In genomic region chr9:127535396-127535795, GRCh38 we compare ENCODE assay signal across 21 cellular contexts.
DNase-seq lines count a peak whose midpoint lies in the region; ATAC-seq and TF ChIP-seq lines count a peak whose summit lies in the region.
"Had no signal": no experiment of that assay in that cellular context is flagged by ENCODE, and none has a peak within 500 bp of the region (broad histone marks: within the 10 kb centered on the region; RNA-seq: fewer than 3 reads in every experiment).

No MANE protein-coding gene starts in this region.

- H3K27me3 Mint-ChIP-seq in activated CD8-positive, alpha-beta T cell treated with anti-CD3 and anti-CD28 coated beads, Interleukin-2, amount 10 ng/mL, durations not matched to agents 7 days and 5 days (ENCODE audit: low read depth) = no peaks in the 10 kb centered on the region
- H3K27me3 Mint-ChIP-seq in activated CD8-positive, alpha-beta T cell treated with anti-CD3 and anti-CD28 coated beads for 36 hours = no peaks in the 10 kb centered on the region
- H3K27me3 Mint-ChIP-seq in central memory CD8-positive, alpha-beta T cell = no peaks in the 10 kb centered on the region
- H3K27me3 Mint-ChIP-seq: CD8-positive, alpha-beta memory T cell had no signal

- peak overlapping the region; percentile 33 for H3K18ac ChIP-seq in neuronal stem cell (ENCODE audit: low read length)

- peaks cover 6% of the 10 kb centered on the region for H3K79me1 ChIP-seq in neuronal stem cell (ENCODE audit: low read depth, low read length)

- H3K14ac ChIP-seq in neuronal stem cell (ENCODE audit: low read length) = peak overlapping the region; percentile 31

- no peak overlapping the region for H3K4me3 Mint-ChIP-seq in activated CD8-positive, alpha-beta T cell treated with anti-CD3 and anti-CD28 coated beads, Interleukin-2, amount 10 ng/mL, durations not matched to agents 7 days and 5 days
- no peak overlapping the region for H3K4me3 Mint-ChIP-seq in activated CD8-positive, alpha-beta T cell treated with anti-CD3 and anti-CD28 coated beads for 36 hours
- no peak overlapping the region for H3K4me3 Mint-ChIP-seq in central memory CD8-positive, alpha-beta T cell
- H3K4me3 Mint-ChIP-seq: CD8-positive, alpha-beta memory T cell; stimulated activated memory B cell treated with anti-CD40 and anti-IgM and Interleukin-4, amounts not matched to agents 10 μg/mL and 1 μg/mL and 100 μg/mL, for 72 hours had no signal

- CTCF ChIA-PET in activated CD8-positive, alpha-beta T cell treated with anti-CD3 and anti-CD28 coated beads, Interleukin-2, amount 10 ng/mL, durations not matched to agents 7 days and 5 days (lab: Charles Lee) = interaction anchor here (1.0 kb wide), 1 partner anchor 12 kb away, joined by 3 read pairs; no protein-coding TSS in a partner anchor
- CTCF ChIA-PET in activated CD8-positive, alpha-beta T cell treated with anti-CD3 and anti-CD28 coated beads for 36 hours (lab: Charles Lee) = interaction anchor here (1.3 to 3.2 kb wide), 3 partner anchors 8 to 54 kb away, joined by 3 to 15 read pairs (median 4); no protein-coding TSS in a partner anchor

- peaks cover 12% of the 10 kb centered on the region for H3K36me3 Mint-ChIP-seq in activated CD8-positive, alpha-beta T cell treated with anti-CD3 and anti-CD28 coated beads, Interleukin-2, amount 10 ng/mL, durations not matched to agents 7 days and 5 days (ENCODE audit: low read depth)
- H3K36me3 Mint-ChIP-seq in activated CD8-positive, alpha-beta T cell treated with anti-CD3 and anti-CD28 coated beads for 36 hours (ENCODE audit: low read depth) = no peaks in the 10 kb centered on the region
- no peaks in the 10 kb centered on the region for H3K36me3 Mint-ChIP-seq in central memory CD8-positive, alpha-beta T cell (ENCODE audit: insufficient read depth)
- H3K36me3 Mint-ChIP-seq: stimulated activated memory B cell treated with anti-CD40 and anti-IgM and Interleukin-4, amounts not matched to agents 10 μg/mL and 1 μg/mL and 100 μg/mL, for 72 hours had no signal

- no peak for DNase-seq in activated CD8-positive, alpha-beta T cell treated with anti-CD3 and anti-CD28 coated beads, Interleukin-2, amount 10 ng/mL, durations not matched to agents 7 days and 5 days
- no peak for DNase-seq in activated CD8-positive, alpha-beta T cell treated with anti-CD3 and anti-CD28 coated beads for 36 hours
- DNase-seq in central memory CD8-positive, alpha-beta T cell (ENCODE audit: low spot score in 2 of 2) = no peak
- DNase-seq in neuronal stem cell (ENCODE audit: low spot score) (no peak), tibial artery (no peak), H7 (no peak), superior temporal gyrus (ENCODE audit: extremely low spot score) (no peak), GF-D8 (lab: John Stamatoyannopoulos, UW) (no peak)
- DNase-seq: activated CD4-positive, alpha-beta T cell treated with anti-CD3 and anti-CD28 coated beads, Interleukin-2, amount 50 U/mL, for 48 hours; activated gamma-delta T cell treated with Interleukin-2 at 50 U/mL for 16 hours; CD8-positive, alpha-beta memory T cell; NCI-H1930; NCI-H774; SHP77 treated with DMSO at 0.1 percent for 48 hours; stimulated activated CD4-positive, alpha-beta T cell treated with anti-CD3 and anti-CD28 coated beads, Interleukin-4, amount 100 ng/mL, for 24 hours; T1000 had no signal

- H3K4me1 ChIP-seq in neuronal stem cell (ENCODE audit: control insufficient read depth in 2 of 2, insufficient read depth in 1 of 2, low read depth in 1 of 2, low read length in 2 of 2) (peaks cover 0 to 2% of the 10 kb centered on the region in 2 donors), tibial artery (peaks cover 8 to 74% (median 53%) of the 10 kb centered on the region in 4 donors)
- H3K4me1 ChIP-seq: psoas muscle had no signal

- H4K91ac ChIP-seq in neuronal stem cell (ENCODE audit: low read depth, low read length, poor library complexity) = no peak overlapping the region

- H2BK120ac ChIP-seq in neuronal stem cell (ENCODE audit: low read depth, low read length) = no peak overlapping the region

- H2AK5ac ChIP-seq in neuronal stem cell (ENCODE audit: low read depth, low read length) = peak overlapping the region; percentile 58

- no CpG with 5 or more reads among the region's 6 CpGs for WGBS in neuronal stem cell (ENCODE audit: extremely low coverage in 2 of 2, insufficient read length in 2 of 2, insufficient replicate concordance in 1 of 2), 2 donors

- H2BK15ac ChIP-seq in neuronal stem cell (ENCODE audit: low read length) = no peak overlapping the region

- H2AFZ ChIP-seq in neuronal stem cell (ENCODE audit: low read length) = no peak overlapping the region

- H3K4me1 Mint-ChIP-seq in activated CD8-positive, alpha-beta T cell treated with anti-CD3 and anti-CD28 coated beads, Interleukin-2, amount 10 ng/mL, durations not matched to agents 7 days and 5 days (ENCODE audit: low read depth) = peaks cover 9% of the 10 kb centered on the region
- no peaks in the 10 kb centered on the region for H3K4me1 Mint-ChIP-seq in activated CD8-positive, alpha-beta T cell treated with anti-CD3 and anti-CD28 coated beads for 36 hours (ENCODE audit: low read depth)
- no peaks in the 10 kb centered on the region for H3K4me1 Mint-ChIP-seq in central memory CD8-positive, alpha-beta T cell
- H3K4me1 Mint-ChIP-seq: stimulated activated memory B cell treated with anti-CD40 and anti-IgM and Interleukin-4, amounts not matched to agents 10 μg/mL and 1 μg/mL and 100 μg/mL, for 72 hours had no signal

- peak overlapping the region; percentile 30 for H2BK12ac ChIP-seq in neuronal stem cell (ENCODE audit: low read length)

- peak overlapping the region; percentile 46 for H3K27ac Mint-ChIP-seq in activated CD8-positive, alpha-beta T cell treated with anti-CD3 and anti-CD28 coated beads, Interleukin-2, amount 10 ng/mL, durations not matched to agents 7 days and 5 days
- no peak overlapping the region for H3K27ac Mint-ChIP-seq in activated CD8-positive, alpha-beta T cell treated with anti-CD3 and anti-CD28 coated beads for 36 hours
- H3K27ac Mint-ChIP-seq in central memory CD8-positive, alpha-beta T cell (ENCODE audit: low read depth) = peak overlapping the region; percentile 44
- H3K27ac Mint-ChIP-seq: stimulated activated memory B cell treated with anti-CD40 and anti-IgM and Interleukin-4, amounts not matched to agents 10 μg/mL and 1 μg/mL and 100 μg/mL, for 72 hours had no signal

- no peak overlapping the region for H3K4me2 ChIP-seq in neuronal stem cell (ENCODE audit: insufficient read depth, low read length, poor library complexity, severe bottlenecking)

- H3K9me3 Mint-ChIP-seq in activated CD8-positive, alpha-beta T cell treated with anti-CD3 and anti-CD28 coated beads, Interleukin-2, amount 10 ng/mL, durations not matched to agents 7 days and 5 days (ENCODE audit: insufficient read depth) = no peaks in the 10 kb centered on the region
- H3K9me3 Mint-ChIP-seq in activated CD8-positive, alpha-beta T cell treated with anti-CD3 and anti-CD28 coated beads for 36 hours = no peaks in the 10 kb centered on the region
- no peaks in the 10 kb centered on the region for H3K9me3 Mint-ChIP-seq in central memory CD8-positive, alpha-beta T cell
- H3K9me3 Mint-ChIP-seq: CD8-positive, alpha-beta memory T cell; stimulated activated memory B cell treated with anti-CD40 and anti-IgM and Interleukin-4, amounts not matched to agents 10 μg/mL and 1 μg/mL and 100 μg/mL, for 72 hours had no signal

- no peak for ATAC-seq in activated CD8-positive, alpha-beta T cell treated with anti-CD3 and anti-CD28 coated beads, Interleukin-2, amount 10 ng/mL, durations not matched to agents 7 days and 5 days
- no peak for ATAC-seq in activated CD8-positive, alpha-beta T cell treated with anti-CD3 and anti-CD28 coated beads for 36 hours
- ATAC-seq in central memory CD8-positive, alpha-beta T cell (replicated peaks; ENCODE audit: extremely low read depth, poor library complexity, severe bottlenecking) = no peak
- ATAC-seq: mucosa of descending colon; psoas muscle; stimulated activated memory B cell treated with anti-CD40 and anti-IgM and Interleukin-4, amounts not matched to agents 10 μg/mL and 1 μg/mL and 100 μg/mL, for 72 hours had no signal

- intact Hi-C loops in activated CD8-positive, alpha-beta T cell treated with anti-CD3 and anti-CD28 coated beads for 36 hours (cut with micrococcal nuclease) = no loop called here
- intact Hi-C loops in tibial artery (cut with DNase I; ENCODE audit: low total_unique reads) = no loop called here

- no peak overlapping the region for H3K9ac ChIP-seq in neuronal stem cell (ENCODE audit: low read depth, low read length, poor library complexity)

- no peaks in the 10 kb centered on the region for H3K9me3 ChIP-seq in neuronal stem cell (replicated peaks in 1 of 2; ENCODE audit: control insufficient read depth in 2 of 2, insufficient read depth in 1 of 2, low read depth in 1 of 2, low read length in 2 of 2)
- H3K9me3 ChIP-seq in tibial artery = no peaks in the 10 kb centered on the region
- H3K9me3 ChIP-seq: mucosa of descending colon, psoas muscle had no signal

- H3K4me3 ChIP-seq in neuronal stem cell (ENCODE audit: low read length in 2 of 2) (no peak overlapping the region), tibial artery (no peak overlapping the region), H7 (ENCODE audit: insufficient read depth, low read depth, low read length) (no peak overlapping the region)
- H3K4me3 ChIP-seq: mucosa of descending colon, psoas muscle had no signal

- H3K27ac ChIP-seq in neuronal stem cell (replicated peaks; ENCODE audit: low read length) (no peak overlapping the region), tibial artery (peak overlapping the region; percentile 56 to 77)
- H3K27ac ChIP-seq: 22Rv1, HL-60, psoas muscle had no signal

- H3K36me3 ChIP-seq in neuronal stem cell (replicated peaks in 1 of 2; ENCODE audit: control insufficient read depth in 2 of 2, insufficient read depth in 2 of 2, low read length in 2 of 2) (no peaks in the 10 kb centered on the region), tibial artery (peaks cover 0 to 29% (median 0%) of the 10 kb centered on the region in 3 donors), H7 (replicated peaks; ENCODE audit: control insufficient read depth, insufficient read depth, low read length) (no peaks in the 10 kb centered on the region; the same call in 1 of the 2 replicates)

- POLR2A ChIA-PET in activated CD8-positive, alpha-beta T cell treated with anti-CD3 and anti-CD28 coated beads, Interleukin-2, amount 10 ng/mL, durations not matched to agents 7 days and 5 days (lab: Charles Lee) = no interaction called here
- POLR2A ChIA-PET in activated CD8-positive, alpha-beta T cell treated with anti-CD3 and anti-CD28 coated beads for 36 hours (lab: Charles Lee) = no interaction called here

- no peak overlapping the region for H3K4ac ChIP-seq in neuronal stem cell (ENCODE audit: low read length)

- no peak for TF ChIP-seq CTCF in activated CD8-positive, alpha-beta T cell treated with anti-CD3 and anti-CD28 coated beads for 36 hours (IDR thresholded peaks at IDR 0.05)
- TF ChIP-seq CTCF in tibial artery (IDR thresholded peaks at IDR 0.05) = no peak

- no peak overlapping the region for H2BK5ac ChIP-seq in neuronal stem cell (ENCODE audit: low read length)

- peak overlapping the region; percentile 17 for H3K23ac ChIP-seq in neuronal stem cell (ENCODE audit: low read depth, low read length, poor library complexity)

- H4K8ac ChIP-seq in neuronal stem cell (ENCODE audit: low read depth, low read length) = no peak overlapping the region

- no peaks in the 10 kb centered on the region for H3K27me3 ChIP-seq in neuronal stem cell (ENCODE audit: control insufficient read depth in 3 of 3, insufficient read depth in 3 of 3, low read depth in 1 of 3, low read length in 3 of 3)
- H3K27me3 ChIP-seq in tibial artery = no peaks in the 10 kb centered on the region
- H3K27me3 ChIP-seq in H7 (ENCODE audit: control insufficient read depth, insufficient read depth, low read length) = no peaks in the 10 kb centered on the region
